In genomic region chr7:77783111-77783510, GRCh38 we compare ENCODE assay signal across 15 cellular contexts. TPM values are rescaled to one million over a fixed set of nuclear protein-coding genes. Genes with fewer than 3 reads are reported as not detected.
DNase-seq lines count a peak whose midpoint lies in the region; ATAC-seq, FAIRE-seq and TF ChIP-seq lines count a peak whose summit lies in the region.
"Had no signal": no experiment of that assay in that cellular context is flagged by ENCODE, and none has a peak within 500 bp of the region (broad histone marks: within the 10 kb centered on the region; RNA-seq: fewer than 3 reads in every experiment).

No MANE protein-coding gene starts in this region.

- no peak for TF ChIP-seq POLR2A in GM12891 (IDR thresholded peaks at IDR 0.05; ENCODE audit: low read depth, low read length)

- H3K36me3 Mint-ChIP-seq in activated naive CD4-positive, alpha-beta T cell treated with anti-CD3 and anti-CD28 coated beads, Interleukin-2, amount 50 U/mL, for 24 hours, result peaks cover 20% of the 10 kb centered on the region
- peaks cover 44% of the 10 kb centered on the region for H3K36me3 Mint-ChIP-seq in activated naive CD4-positive, alpha-beta T cell treated with anti-CD3 and anti-CD28 coated beads, Interleukin-2, amount 10 ng/mL, durations not matched to agents 7 days and 5 days

- no peaks in the 10 kb centered on the region for H3K9me3 ChIP-seq in colonic mucosa

- TF ChIP-seq CTCF in colonic mucosa (IDR thresholded peaks at IDR 0.05), result no peak
- no peak for TF ChIP-seq CTCF in RWPE1 (conservative IDR thresholded peaks at IDR 0.05; ENCODE audit: low read depth)

- in situ Hi-C loops in KBM-7 (cut with MboI; ENCODE audit: low pct_unique_long_range_greater_than_20kb, low sequenced_read_pairs), result no loop called here

- no peaks in the 10 kb centered on the region for H3K27me3 ChIP-seq in colonic mucosa

- H3K4me1 ChIP-seq in colonic mucosa, result peaks cover 3% of the 10 kb centered on the region

- H3K4me3 Mint-ChIP-seq in activated naive CD4-positive, alpha-beta T cell treated with anti-CD3 and anti-CD28 coated beads, Interleukin-2, amount 50 U/mL, for 24 hours, result no peak overlapping the region
- H3K4me3 Mint-ChIP-seq in activated naive CD4-positive, alpha-beta T cell treated with anti-CD3 and anti-CD28 coated beads, Interleukin-2, amount 10 ng/mL, durations not matched to agents 7 days and 5 days, result no peak overlapping the region
- H3K4me3 Mint-ChIP-seq: B cell had no signal

- H3K27ac Mint-ChIP-seq in activated naive CD4-positive, alpha-beta T cell treated with anti-CD3 and anti-CD28 coated beads, Interleukin-2, amount 50 U/mL, for 24 hours, result peak overlapping the region; percentile 56
- no peak overlapping the region for H3K27ac Mint-ChIP-seq in activated naive CD4-positive, alpha-beta T cell treated with anti-CD3 and anti-CD28 coated beads, Interleukin-2, amount 10 ng/mL, durations not matched to agents 7 days and 5 days
- H3K27ac Mint-ChIP-seq: B cell had no signal

- CTCF ChIA-PET in activated naive CD4-positive, alpha-beta T cell treated with anti-CD3 and anti-CD28 coated beads, Interleukin-2, amount 10 ng/mL, durations not matched to agents 7 days and 5 days (lab: Charles Lee), result no interaction called here
- CTCF ChIA-PET in RWPE1 (lab: Yijun Ruan, JAX), result no interaction called here

- H3K9ac ChIP-seq in colonic mucosa (ENCODE audit: low read depth in 2 of 2, low read length in 2 of 2), result peak overlapping the region in 1 of 2 donors; percentile 55

- no peaks in the 10 kb centered on the region for H3K36me3 ChIP-seq in colonic mucosa

- peak; percentile 12 for ATAC-seq in left colon
- ATAC-seq: Right ventricle myocardium inferior had no signal

- H3K9me3 Mint-ChIP-seq in activated naive CD4-positive, alpha-beta T cell treated with anti-CD3 and anti-CD28 coated beads, Interleukin-2, amount 50 U/mL, for 24 hours, result no peaks in the 10 kb centered on the region
- no peaks in the 10 kb centered on the region for H3K9me3 Mint-ChIP-seq in activated naive CD4-positive, alpha-beta T cell treated with anti-CD3 and anti-CD28 coated beads, Interleukin-2, amount 10 ng/mL, durations not matched to agents 7 days and 5 days

- POLR2A ChIA-PET in RWPE1 (lab: Yijun Ruan, JAX; ENCODE audit: low non-redundant PET), result no interaction called here

- no peak for DNase-seq in activated naive CD4-positive, alpha-beta T cell treated with anti-CD3 and anti-CD28 coated beads, Interleukin-2, amount 10 ng/mL, durations not matched to agents 7 days and 5 days
- no peak for DNase-seq in colonic mucosa
- DNase-seq in left colon, result no peak
- DNase-seq in GM12891 (ENCODE audit: insufficient read length, low spot score), result no peak
- DNase-seq in KBM-7, result no peak
- DNase-seq in RWPE1 (ENCODE audit: low spot score), result no peak
- DNase-seq in activated CD4-positive, CD25-positive, alpha-beta regulatory T cell (lab: John Stamatoyannopoulos, UW), result no peak
- DNase-seq: 8988T, Caco-2, NCI-H1105 treated with DMSO at 0.1 percent for 48 hours, NCI-H1694 treated with DMSO at 0.1 percent for 48 hours, NCI-H526 had no signal

- intact Hi-C loops in colonic mucosa (cut with DNase I), result no loop called here
- intact Hi-C loops in left colon (cut with DNase I, micrococcal nuclease), result no loop called here

- FAIRE-seq in GM12891 (lab: Jason Lieb, UNC), result no peak

- no peak overlapping the region for H3K4me3 ChIP-seq in colonic mucosa

- peaks cover 4% of the 10 kb centered on the region for H3K4me1 Mint-ChIP-seq in activated naive CD4-positive, alpha-beta T cell treated with anti-CD3 and anti-CD28 coated beads, Interleukin-2, amount 50 U/mL, for 24 hours
- peaks cover 2% of the 10 kb centered on the region for H3K4me1 Mint-ChIP-seq in activated naive CD4-positive, alpha-beta T cell treated with anti-CD3 and anti-CD28 coated beads, Interleukin-2, amount 10 ng/mL, durations not matched to agents 7 days and 5 days

- no peaks in the 10 kb centered on the region for H3K27me3 Mint-ChIP-seq in activated naive CD4-positive, alpha-beta T cell treated with anti-CD3 and anti-CD28 coated beads, Interleukin-2, amount 50 U/mL, for 24 hours
- no peaks in the 10 kb centered on the region for H3K27me3 Mint-ChIP-seq in activated naive CD4-positive, alpha-beta T cell treated with anti-CD3 and anti-CD28 coated beads, Interleukin-2, amount 10 ng/mL, durations not matched to agents 7 days and 5 days
- H3K27me3 Mint-ChIP-seq: B cell had no signal

- peak overlapping the region; percentile 78 for H3K27ac ChIP-seq in colonic mucosa
- H3K27ac ChIP-seq in RWPE1, result no peak overlapping the region

TF ChIP-seq in GM12891, 5 proteins besides CTCF, POLR2A, EP300 and RAD21:
- TF ChIP-seq POLR2AphosphoS5 (IDR thresholded peaks at IDR 0.05; ENCODE audit: low read depth, low read length) (no peak), POU2F2 (IDR thresholded peaks at IDR 0.05; ENCODE audit: low read depth, low read length) (no peak), TAF1 (IDR thresholded peaks at IDR 0.05; ENCODE audit: low read depth, low read length) (no peak), PAX5 (IDR thresholded peaks at IDR 0.05; ENCODE audit: insufficient read depth, low read length, severe bottlenecking) (no peak), SPI1 (IDR thresholded peaks at IDR 0.05; ENCODE audit: low read depth, low read length) (no peak)

RNA-seq across cellular contexts. Expression of gene TMEM60, which starts 15.1 kb away (rescaled TPM):
- total RNA-seq in colonic mucosa, result 10 to 100 TPM; 12.6 to 19.8 TPM
- total RNA-seq in left colon, result 10 to 100 TPM; 18.3 to 20.3 TPM
- 18.2 TPM for polyA plus RNA-seq in GM12891 (2012; ENCODE audit: low read depth, missing spikeins)

RNA-seq across cellular contexts. Expression of gene PHTF2, which starts 15.5 kb away (rescaled TPM):
- 10 to 100 TPM in 1 of 2 donors, 1 to 10 TPM in 1; 9.7 to 13.9 TPM for total RNA-seq in colonic mucosa
- total RNA-seq in left colon, result 10 to 100 TPM; 10.6 to 11.3 TPM
- polyA plus RNA-seq in GM12891 (2012; ENCODE audit: low read depth, missing spikeins), result 10.7 TPM
